Comparison of ENCODE assay signal across 21 cellular contexts in the genomic region with DNA sequence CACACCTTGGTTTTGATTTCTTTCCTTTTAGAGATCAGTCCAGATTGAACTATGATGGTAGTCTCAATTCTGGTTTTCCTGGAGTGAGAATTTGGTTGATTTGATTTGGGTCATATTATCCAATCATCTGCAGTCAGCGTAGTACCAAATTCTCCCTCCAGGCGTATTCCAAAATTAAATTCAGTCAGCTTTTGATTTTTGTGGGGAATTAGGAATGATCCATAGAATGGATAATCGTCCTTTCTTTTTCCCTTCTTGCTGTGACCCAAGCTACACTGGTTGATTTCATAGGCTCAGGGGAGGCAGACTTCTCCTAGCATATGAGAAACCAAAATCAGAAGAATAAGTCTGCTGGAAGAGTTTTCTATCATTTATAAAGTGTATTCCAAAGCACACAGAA. TPM values are rescaled to one million over a fixed set of nuclear protein-coding genes. Genes with fewer than 3 reads are reported as not detected.
DNase-seq lines count a peak whose midpoint lies in the region; ATAC-seq and TF ChIP-seq lines count a peak whose summit lies in the region.
"Had no signal": no experiment of that assay in that cellular context is flagged by ENCODE, and none has a peak within 500 bp of the region (broad histone marks: within the 10 kb centered on the region; RNA-seq: fewer than 3 reads in every experiment).

No MANE protein-coding gene starts in this region.

- H3K9ac ChIP-seq in KMS-11 (no peak overlapping the region), trophoblast cell (ENCODE audit: low read length) (no peak overlapping the region)

- H4K8ac ChIP-seq in trophoblast cell (ENCODE audit: low read depth, low read length): no peak overlapping the region

- TF ChIP-seq CTCF in BE2C (IDR thresholded peaks at IDR 0.05; ENCODE audit: low read depth, low read length) (peak; percentile 36), KMS-11 (conservative IDR thresholded peaks at IDR 0.05; ENCODE audit: low read depth, low read length) (0 out of 2 replicates have a peak, but pooled peaks have one; percentile 18), CD14-positive monocyte (IDR thresholded peaks at IDR 0.05) (no peak)

- no peak overlapping the region for H3K4me2 ChIP-seq in KMS-11
- no peak overlapping the region for H3K4me2 ChIP-seq in trophoblast cell (ENCODE audit: low read length)

- H3K14ac ChIP-seq in trophoblast cell (ENCODE audit: low read length): no peak overlapping the region

- peaks cover 18% of the 10 kb centered on the region for H3K36me3 ChIP-seq in BE2C
- no peaks in the 10 kb centered on the region; the same call in 1 of the 2 replicates for H3K36me3 ChIP-seq in KMS-11 (ENCODE audit: insufficient read depth)
- peaks cover 8 to 16% of the 10 kb centered on the region in 2 experiments for H3K36me3 ChIP-seq in trophoblast cell (ENCODE audit: control insufficient read depth in 1 of 2, insufficient read depth in 2 of 2, low read length in 2 of 2)

- H3K36me3 Mint-ChIP-seq in effector memory CD8-positive, alpha-beta T cell (ENCODE audit: insufficient read depth): peaks cover 18% of the 10 kb centered on the region
- peaks cover 47% of the 10 kb centered on the region for H3K36me3 Mint-ChIP-seq in activated CD4-positive, alpha-beta T cell treated with anti-CD3 and anti-CD28 coated beads, Interleukin-2, amount 10 ng/mL, durations not matched to agents 24 days and 14 days (ENCODE audit: low read depth)
- peaks cover 33 to 35% of the 10 kb centered on the region in 2 donors for H3K36me3 Mint-ChIP-seq in CD14-positive monocyte

- no peak overlapping the region for H2BK120ac ChIP-seq in trophoblast cell (ENCODE audit: insufficient read depth, low read length, poor library complexity)

- H2BK5ac ChIP-seq in trophoblast cell (ENCODE audit: low read depth, low read length, poor library complexity): no peak overlapping the region

- H3K18ac ChIP-seq in trophoblast cell (ENCODE audit: low read length): no peak overlapping the region

- peaks cover 14% of the 10 kb centered on the region for H3K4me1 ChIP-seq in BE2C
- peaks cover 45% of the 10 kb centered on the region for H3K4me1 ChIP-seq in KMS-11 (ENCODE audit: low read depth, poor library complexity, severe bottlenecking)
- H3K4me1 ChIP-seq in trophoblast cell (ENCODE audit: control insufficient read depth in 1 of 2, insufficient read depth in 2 of 2, low read length in 2 of 2): peaks cover 2 to 5% of the 10 kb centered on the region in 2 experiments

- no peak for DNase-seq in BE2C
- no peak for DNase-seq in effector memory CD8-positive, alpha-beta T cell
- DNase-seq in trophoblast cell: no peak
- no peak for DNase-seq in activated CD4-positive, alpha-beta T cell treated with anti-CD3 and anti-CD28 coated beads, Interleukin-2, amount 10 ng/mL, durations not matched to agents 24 days and 14 days
- DNase-seq in CD14-positive monocyte (ENCODE audit: low spot score): no peak
- DNase-seq: activated CD4-positive, alpha-beta T cell treated with anti-CD3 and anti-CD28 coated beads, Interleukin-2, amount 50 U/mL, for 4 hours; activated gamma-delta T cell; CD4-positive, alpha-beta T cell; effector CD8-positive, alpha-beta T cell; EL; HCEC 1CT; NCI-H1092; NCI-H187; NCI-H2227 treated with DMSO at 0.1 percent for 48 hours; NCI-H69; stimulated activated CD4-positive, alpha-beta T cell treated with anti-CD3 and anti-CD28 coated beads, Interleukin-1b, Interleukin-23, amount 100 ng/mL, for 48 hours; T1000 had no signal

- WGBS in trophoblast cell (ENCODE audit: extremely low coverage, insufficient coverage, insufficient read length): no CpG with 5 or more reads among the region's 3 CpGs

- ATAC-seq in effector memory CD8-positive, alpha-beta T cell (replicated peaks): no peak
- ATAC-seq in HG03565 (IDR thresholded peaks at IDR 0.05; ENCODE audit: unreplicated experiment): no peak

- H3K27me3 Mint-ChIP-seq in effector memory CD8-positive, alpha-beta T cell: no peaks in the 10 kb centered on the region
- H3K27me3 Mint-ChIP-seq in activated CD4-positive, alpha-beta T cell treated with anti-CD3 and anti-CD28 coated beads, Interleukin-2, amount 10 ng/mL, durations not matched to agents 24 days and 14 days: no peaks in the 10 kb centered on the region
- no peaks in the 10 kb centered on the region for H3K27me3 Mint-ChIP-seq in CD14-positive monocyte (ENCODE audit: low read depth in 3 of 3)
- H3K27me3 Mint-ChIP-seq: CD4-positive, alpha-beta T cell had no signal

- no peak overlapping the region for H3K23ac ChIP-seq in trophoblast cell (ENCODE audit: low read length)

- H3K9me3 Mint-ChIP-seq in effector memory CD8-positive, alpha-beta T cell: no peaks in the 10 kb centered on the region
- H3K9me3 Mint-ChIP-seq in activated CD4-positive, alpha-beta T cell treated with anti-CD3 and anti-CD28 coated beads, Interleukin-2, amount 10 ng/mL, durations not matched to agents 24 days and 14 days: no peaks in the 10 kb centered on the region
- H3K9me3 Mint-ChIP-seq in CD14-positive monocyte: no peaks in the 10 kb centered on the region
- H3K9me3 Mint-ChIP-seq: CD4-positive, alpha-beta T cell had no signal

- peaks cover 5% of the 10 kb centered on the region; the same call in 1 of the 2 replicates for H4K20me1 ChIP-seq in KMS-11 (ENCODE audit: insufficient read depth)

- H3K27me3 ChIP-seq in BE2C (no peaks in the 10 kb centered on the region), KMS-11 (ENCODE audit: insufficient read depth, low read depth) (no peaks in the 10 kb centered on the region), trophoblast cell (ENCODE audit: insufficient read depth, low read length) (no peaks in the 10 kb centered on the region)
- H3K27me3 ChIP-seq: esophagus muscularis mucosa had no signal

- H4K91ac ChIP-seq in trophoblast cell (ENCODE audit: low read depth, low read length): no peak overlapping the region

- no peak overlapping the region for H2AK5ac ChIP-seq in trophoblast cell (ENCODE audit: low read length)

- H3K4me3 ChIP-seq in BE2C (ENCODE audit: low read depth, low read length): peak overlapping the region; percentile 32
- no peak overlapping the region for H3K4me3 ChIP-seq in KMS-11 (IDR thresholded peaks at IDR 0.05; ENCODE audit: insufficient read depth, low read depth, low read length)
- no peak overlapping the region for H3K4me3 ChIP-seq in trophoblast cell (ENCODE audit: low read depth, low read length)
- H3K4me3 ChIP-seq: esophagus muscularis mucosa, skin epidermis had no signal

- H3K79me2 ChIP-seq in KMS-11 (ENCODE audit: insufficient read depth, low read depth) (peaks cover 96% of the 10 kb centered on the region), trophoblast cell (ENCODE audit: control insufficient read depth, insufficient read depth, low read length, poor library complexity) (peaks cover 21% of the 10 kb centered on the region)

- H3K4me1 Mint-ChIP-seq in effector memory CD8-positive, alpha-beta T cell (ENCODE audit: low read depth in 2 of 2): peaks cover 45 to 62% of the 10 kb centered on the region in 2 donors
- H3K4me1 Mint-ChIP-seq in activated CD4-positive, alpha-beta T cell treated with anti-CD3 and anti-CD28 coated beads, Interleukin-2, amount 10 ng/mL, durations not matched to agents 24 days and 14 days: peaks cover 48% of the 10 kb centered on the region
- peaks cover 36% of the 10 kb centered on the region for H3K4me1 Mint-ChIP-seq in CD14-positive monocyte

- H4K12ac ChIP-seq in trophoblast cell (ENCODE audit: low read depth, low read length): no peak overlapping the region

- peak overlapping the region; percentile 0 to 42 for H3K27ac Mint-ChIP-seq in effector memory CD8-positive, alpha-beta T cell
- no peak overlapping the region for H3K27ac Mint-ChIP-seq in activated CD4-positive, alpha-beta T cell treated with anti-CD3 and anti-CD28 coated beads, Interleukin-2, amount 10 ng/mL, durations not matched to agents 24 days and 14 days
- peak overlapping the region in 1 of 7 donors; percentile 16 for H3K27ac Mint-ChIP-seq in CD14-positive monocyte
- H3K27ac Mint-ChIP-seq: CD4-positive, alpha-beta T cell had no signal

- no peak overlapping the region for H3K4me3 Mint-ChIP-seq in effector memory CD8-positive, alpha-beta T cell
- H3K4me3 Mint-ChIP-seq in activated CD4-positive, alpha-beta T cell treated with anti-CD3 and anti-CD28 coated beads, Interleukin-2, amount 10 ng/mL, durations not matched to agents 24 days and 14 days: no peak overlapping the region
- H3K4me3 Mint-ChIP-seq in CD14-positive monocyte: no peak overlapping the region
- H3K4me3 Mint-ChIP-seq: CD4-positive, alpha-beta T cell had no signal

- no peak overlapping the region for H2BK12ac ChIP-seq in trophoblast cell (ENCODE audit: low read length)

- intact Hi-C loops in activated CD4-positive, alpha-beta T cell treated with anti-CD3 and anti-CD28 coated beads, Interleukin-2, amount 10 ng/mL, durations not matched to agents 24 days and 14 days (cut with micrococcal nuclease): no loop called here
- intact Hi-C loops in CD14-positive monocyte (cut with micrococcal nuclease): no loop called here

- no peak overlapping the region for H3K27ac ChIP-seq in KMS-11
- no peak overlapping the region for H3K27ac ChIP-seq in trophoblast cell (ENCODE audit: low read depth, low read length)
- H3K27ac ChIP-seq: esophagus muscularis mucosa, skin epidermis had no signal

- peaks cover 8% of the 10 kb centered on the region for H3K79me1 ChIP-seq in trophoblast cell (ENCODE audit: low read length)

- H3K9me3 ChIP-seq in BE2C (no peaks in the 10 kb centered on the region), trophoblast cell (ENCODE audit: insufficient read depth, low read depth, low read length) (no peaks in the 10 kb centered on the region)
- H3K9me3 ChIP-seq: esophagus muscularis mucosa had no signal

- peak overlapping the region; percentile 39 for H3K4ac ChIP-seq in trophoblast cell (ENCODE audit: low read depth, low read length)

- no peak overlapping the region for H2AFZ ChIP-seq in KMS-11 (ENCODE audit: low read depth)
- no peak overlapping the region for H2AFZ ChIP-seq in trophoblast cell (ENCODE audit: insufficient read depth, low read length, poor library complexity)

RNA-seq across cellular contexts. Expression of a gene that starts 4.9 kb away (rescaled TPM):
- 319 TPM for polyA plus RNA-seq in BE2C (2012; ENCODE audit: insufficient read depth, insufficient read length, low read depth)
- 156 and 169 TPM in 2 replicates for polyA plus RNA-seq in trophoblast cell (2013)
- total RNA-seq in activated CD4-positive, alpha-beta T cell treated with anti-CD3 and anti-CD28 coated beads, Interleukin-2, amount 10 ng/mL, durations not matched to agents 24 days and 14 days: 106 and 120 TPM in 2 replicates
- polyA plus RNA-seq in CD14-positive monocyte: 10 to 100 TPM; 26.7 to 29.6 TPM

RNA-seq across cellular contexts. Expression of a gene that starts 20.7 kb away (rescaled TPM):
- polyA plus RNA-seq in BE2C (2012; ENCODE audit: insufficient read depth, insufficient read length, low read depth): 264 TPM
- 216 and 223 TPM in 2 replicates for polyA plus RNA-seq in trophoblast cell (2013)
- total RNA-seq in activated CD4-positive, alpha-beta T cell treated with anti-CD3 and anti-CD28 coated beads, Interleukin-2, amount 10 ng/mL, durations not matched to agents 24 days and 14 days: 360 and 367 TPM in 2 replicates
- polyA plus RNA-seq in CD14-positive monocyte: 10 to 100 TPM; 23.9 to 49.9 TPM

RNA-seq across cellular contexts. Expression of a gene that starts 31.3 kb away (rescaled TPM):
- 264 TPM for polyA plus RNA-seq in BE2C (2012; ENCODE audit: insufficient read depth, insufficient read length, low read depth)
- polyA plus RNA-seq in trophoblast cell (2013): 40.5 and 40.7 TPM in 2 replicates
- 134 and 135 TPM in 2 replicates for total RNA-seq in activated CD4-positive, alpha-beta T cell treated with anti-CD3 and anti-CD28 coated beads, Interleukin-2, amount 10 ng/mL, durations not matched to agents 24 days and 14 days
- polyA plus RNA-seq in CD14-positive monocyte: 10 to 100 TPM; 38.4 to 47.0 TPM

RNA-seq across cellular contexts. Expression of a gene that starts 43.7 kb away (rescaled TPM):
- polyA plus RNA-seq in BE2C (2012; ENCODE audit: insufficient read depth, insufficient read length, low read depth): 100 TPM
- polyA plus RNA-seq in trophoblast cell (2013): 44.2 and 46.1 TPM in 2 replicates
- total RNA-seq in activated CD4-positive, alpha-beta T cell treated with anti-CD3 and anti-CD28 coated beads, Interleukin-2, amount 10 ng/mL, durations not matched to agents 24 days and 14 days: 75.4 and 83.1 TPM in 2 replicates
- 10 to 100 TPM; 17.2 to 18.1 TPM for polyA plus RNA-seq in CD14-positive monocyte

RNA-seq across cellular contexts. Expression of a gene that starts 44.0 kb away (rescaled TPM):
- polyA plus RNA-seq in BE2C (2012; ENCODE audit: insufficient read depth, insufficient read length, low read depth): 47.1 TPM
- 15.9 and 18.0 TPM in 2 replicates for polyA plus RNA-seq in trophoblast cell (2013)
- total RNA-seq in activated CD4-positive, alpha-beta T cell treated with anti-CD3 and anti-CD28 coated beads, Interleukin-2, amount 10 ng/mL, durations not matched to agents 24 days and 14 days: 35.9 and 40.5 TPM in 2 replicates
- 1 to 10 TPM; 4.6 to 4.8 TPM for polyA plus RNA-seq in CD14-positive monocyte
